In genomic region chr17:17890773-17891759, GRCh38 we compare ENCODE assay signal across 8 cellular contexts. TPM values are rescaled to one million over a fixed set of nuclear protein-coding genes. Genes with fewer than 3 reads are reported as not detected.
DNase-seq lines count a peak whose midpoint lies in the region; ATAC-seq, FAIRE-seq and TF ChIP-seq lines count a peak whose summit lies in the region.

No MANE protein-coding gene starts in this region.

- no peak for TF ChIP-seq POLR2A in GM12892 (IDR thresholded peaks at IDR 0.05; ENCODE audit: low read depth, low read length)
- no peak for TF ChIP-seq POLR2A in ovary (IDR thresholded peaks at IDR 0.05)

- no peaks in the 10 kb centered on the region for H3K36me3 ChIP-seq in ovary

- FAIRE-seq in GM12892 (lab: Jason Lieb, UNC), result no peak

- WGBS in ovary, 3 donors, result 89 to 97% (median 95%) methylated on average over 5 of the region's 5 CpGs

- H3K9me3 ChIP-seq in ovary, result no peaks in the 10 kb centered on the region

- no peaks in the 10 kb centered on the region for H3K27me3 ChIP-seq in ovary

- H3K27ac ChIP-seq in ovary, result no peak overlapping the region

- POLR2A ChIA-PET in AG04449 (lab: Yijun Ruan, JAX), result no interaction called here

- DNase-seq in AG04449 (ENCODE audit: low read depth, low spot score) (no peak), GM12892 (ENCODE audit: insufficient read length) (peak; percentile 48), NCI-H82 treated with DMSO at 0.1 percent for 48 hours (lab: John Stamatoyannopoulos, UW; ENCODE audit: unreplicated experiment) (peak; percentile 51), activated T-cell treated with anti-CD3 and anti-CD28 coated beads for 24 hours (ENCODE audit: low read depth) (peak; percentile 15), fibroblast of gingiva (ENCODE audit: low read depth) (peak; percentile 65), ovary (peak in 1 of 5 donors; percentile 65)

- H3K4me3 ChIP-seq in AG04449 (ENCODE audit: low read depth, low read length) (no peak overlapping the region), ovary (no peak overlapping the region)

- ATAC-seq in HG03460 (IDR thresholded peaks at IDR 0.05; ENCODE audit: unreplicated experiment) (no peak), GM19463 (IDR thresholded peaks at IDR 0.05; ENCODE audit: unreplicated experiment) (no peak)

- CTCF ChIA-PET in AG04449 (lab: Yijun Ruan, JAX), result interaction anchor here (0.7 to 8.8 kb wide), 34 partner anchors 8 to 208 kb away, joined by 3 to 167 read pairs (median 4); partner anchors contain the start of genes ATPAF2, DRC3, GID4 and TOM1L2

- TF ChIP-seq EP300 in ovary (IDR thresholded peaks at IDR 0.05), result no peak

- no peaks in the 10 kb centered on the region for H3K4me1 ChIP-seq in ovary (ENCODE audit: insufficient read depth)

- intact Hi-C loops in ovary (cut with DNase I), result loop anchor here in 2 of 4 donors (10.0 kb wide), 1 partner anchor 144 kb away; the partner anchor contains the start of genes ATPAF2 (in 2 of the 2) and GID4 (in 2 of the 2)

- TF ChIP-seq CTCF in AG04449 (IDR thresholded peaks at IDR 0.05; ENCODE audit: insufficient read depth, low read length, missing control alignments), result peak; percentile 91
- TF ChIP-seq CTCF in ovary (IDR thresholded peaks at IDR 0.05), result peak in 2 of 3 donors; percentile 42

RNA-seq across cellular contexts. Expression of gene SREBF1, which starts 54.3 kb away (rescaled TPM):
- 14.3 TPM for polyA plus RNA-seq in GM12892 (2012; ENCODE audit: missing spikeins)
- total RNA-seq in ovary, result 100 to 1,000 TPM in 3 of 7 donors, 10 to 100 TPM in 4; 30.3 to 190 (median 97.4) TPM
- 10 to 100 TPM; 24.3 to 44.3 TPM for polyA plus RNA-seq in ovary
